Comparison of ENCODE assay signal across 16 cellular contexts in genomic region chr2:1698188-1698945, GRCh38. TPM values are rescaled to one million over a fixed set of nuclear protein-coding genes. Genes with fewer than 3 reads are reported as not detected.
DNase-seq lines count a peak whose midpoint lies in the region; ATAC-seq and TF ChIP-seq lines count a peak whose summit lies in the region.
"Had no signal": no experiment of that assay in that cellular context is flagged by ENCODE, and none has a peak within 500 bp of the region (broad histone marks: within the 10 kb centered on the region; RNA-seq: fewer than 3 reads in every experiment).

No MANE protein-coding gene starts in this region.

- H3K36me3 ChIP-seq in left lung (no peaks in the 10 kb centered on the region), smooth muscle cell (ENCODE audit: low read depth) (no peaks in the 10 kb centered on the region)
- H3K36me3 ChIP-seq: colonic mucosa had no signal

- H3K27me3 ChIP-seq in left lung (no peaks in the 10 kb centered on the region), smooth muscle cell (ENCODE audit: low read depth) (no peaks in the 10 kb centered on the region)
- H3K27me3 ChIP-seq: ascending aorta, colonic mucosa, SJCRH30 had no signal

- no peak overlapping the region for H2AFZ ChIP-seq in smooth muscle cell (ENCODE audit: low read depth)

- H3K4me2 ChIP-seq in smooth muscle cell: peak overlapping the region; percentile 21

- H3K4me3 Mint-ChIP-seq in stimulated activated memory B cell treated with anti-CD40 and anti-IgM and Interleukin-4, amounts not matched to agents 10 μg/mL and 1 μg/mL and 100 μg/mL, for 72 hours: no peak overlapping the region
- H3K4me3 Mint-ChIP-seq: activated CD8-positive, alpha-beta memory T cell treated with anti-CD3 and anti-CD28 coated beads, Interleukin-2, amount 10 ng/mL, durations not matched to agents 7 days and 5 days; naive thymus-derived CD4-positive, alpha-beta T cell had no signal

- H3K4me1 Mint-ChIP-seq in stimulated activated memory B cell treated with anti-CD40 and anti-IgM and Interleukin-4, amounts not matched to agents 10 μg/mL and 1 μg/mL and 100 μg/mL, for 72 hours: no peaks in the 10 kb centered on the region
- H3K4me1 Mint-ChIP-seq: activated CD8-positive, alpha-beta memory T cell treated with anti-CD3 and anti-CD28 coated beads, Interleukin-2, amount 10 ng/mL, durations not matched to agents 7 days and 5 days; naive thymus-derived CD4-positive, alpha-beta T cell had no signal

- TF ChIP-seq CTCF in choroid plexus epithelial cell (conservative IDR thresholded peaks at IDR 0.05; ENCODE audit: low read depth, low read length): no peak
- TF ChIP-seq CTCF in left lung (IDR thresholded peaks at IDR 0.05): no peak
- no peak for TF ChIP-seq CTCF in smooth muscle cell (IDR thresholded peaks at IDR 0.05; ENCODE audit: borderline replicate concordance, insufficient read depth, poor library complexity, severe bottlenecking)

- H4K20me1 ChIP-seq in smooth muscle cell (ENCODE audit: low read depth): peaks cover 91% of the 10 kb centered on the region

- peaks cover 13% of the 10 kb centered on the region for H3K27me3 Mint-ChIP-seq in stimulated activated memory B cell treated with anti-CD40 and anti-IgM and Interleukin-4, amounts not matched to agents 10 μg/mL and 1 μg/mL and 100 μg/mL, for 72 hours
- H3K27me3 Mint-ChIP-seq: activated CD8-positive, alpha-beta memory T cell treated with anti-CD3 and anti-CD28 coated beads, Interleukin-2, amount 10 ng/mL, durations not matched to agents 7 days and 5 days; naive thymus-derived CD4-positive, alpha-beta T cell had no signal

- ATAC-seq in left lung (peak; percentile 90), GM21529 (IDR thresholded peaks at IDR 0.05; ENCODE audit: unreplicated experiment) (no peak)
- no peak for ATAC-seq in stimulated activated memory B cell treated with anti-CD40 and anti-IgM and Interleukin-4, amounts not matched to agents 10 μg/mL and 1 μg/mL and 100 μg/mL, for 72 hours
- ATAC-seq: activated CD8-positive, alpha-beta memory T cell treated with anti-CD3 and anti-CD28 coated beads, Interleukin-2, amount 10 ng/mL, durations not matched to agents 7 days and 5 days; GM12878; naive thymus-derived CD4-positive, alpha-beta T cell had no signal

- no peak overlapping the region for H3K9ac ChIP-seq in smooth muscle cell (ENCODE audit: low read depth)

- peaks cover 88% of the 10 kb centered on the region for H3K79me2 ChIP-seq in smooth muscle cell (ENCODE audit: low read depth)

- peak overlapping the region in 1 of 2 donors; percentile 85 for H3K27ac ChIP-seq in left lung
- peak overlapping the region; percentile 28 for H3K27ac ChIP-seq in smooth muscle cell (ENCODE audit: low read depth)
- H3K27ac ChIP-seq: colonic mucosa, SJCRH30 had no signal

- H3K36me3 Mint-ChIP-seq in stimulated activated memory B cell treated with anti-CD40 and anti-IgM and Interleukin-4, amounts not matched to agents 10 μg/mL and 1 μg/mL and 100 μg/mL, for 72 hours: no peaks in the 10 kb centered on the region
- H3K36me3 Mint-ChIP-seq: activated CD8-positive, alpha-beta memory T cell treated with anti-CD3 and anti-CD28 coated beads, Interleukin-2, amount 10 ng/mL, durations not matched to agents 7 days and 5 days; naive thymus-derived CD4-positive, alpha-beta T cell had no signal

- 56% methylated on average over 10 of the region's 10 CpGs for WGBS in smooth muscle cell (ENCODE audit: low lambda C conversion rate)

- H3K4me3 ChIP-seq in choroid plexus epithelial cell (ENCODE audit: low read depth, low read length) (no peak overlapping the region), left lung (no peak overlapping the region), smooth muscle cell (no peak overlapping the region)
- H3K4me3 ChIP-seq: ascending aorta, colonic mucosa, GM12878, SJCRH30 had no signal

- DNase-seq in NCI-H2227 treated with DMSO at 0.1 percent for 48 hours (lab: John Stamatoyannopoulos, UW) (peak; percentile 47), choroid plexus epithelial cell (ENCODE audit: low read depth) (peak; percentile 21), left lung (peak in 1 of 2 donors; percentile 57), smooth muscle cell (lab: John Stamatoyannopoulos, UW; ENCODE audit: unreplicated experiment) (no peak), NCI-H2107 treated with DMSO at 0.1 percent for 48 hours (lab: John Stamatoyannopoulos, UW; ENCODE audit: unreplicated experiment) (no peak), DMS114 treated with DMSO at 0.1 percent for 48 hours (lab: John Stamatoyannopoulos, UW; ENCODE audit: unreplicated experiment) (no peak)
- DNase-seq: activated CD8-positive, alpha-beta memory T cell treated with anti-CD3 and anti-CD28 coated beads, Interleukin-2, amount 10 ng/mL, durations not matched to agents 7 days and 5 days; activated gamma-delta T cell treated with Interleukin-2 at 50 U/mL for 16 hours; colonic mucosa; naive thymus-derived CD4-positive, alpha-beta T cell; SJCRH30; T1000 had no signal

- peaks cover 13% of the 10 kb centered on the region for H3K9me3 Mint-ChIP-seq in stimulated activated memory B cell treated with anti-CD40 and anti-IgM and Interleukin-4, amounts not matched to agents 10 μg/mL and 1 μg/mL and 100 μg/mL, for 72 hours

- H3F3A ChIP-seq in smooth muscle cell (ENCODE audit: low read depth): peaks cover 4% of the 10 kb centered on the region

- H3K9me3 ChIP-seq in left lung: no peaks in the 10 kb centered on the region
- no peaks in the 10 kb centered on the region for H3K9me3 ChIP-seq in smooth muscle cell (replicated peaks; ENCODE audit: low read depth)
- H3K9me3 ChIP-seq: ascending aorta, colonic mucosa, SJCRH30 had no signal

- intact Hi-C loops in left lung (cut with DNase I): no loop called here

- peaks cover 0 to 4% of the 10 kb centered on the region in 2 donors for H3K4me1 ChIP-seq in left lung
- peaks cover 8% of the 10 kb centered on the region for H3K4me1 ChIP-seq in smooth muscle cell (ENCODE audit: low read depth)
- H3K4me1 ChIP-seq: colonic mucosa had no signal

- no peak overlapping the region for H3K27ac Mint-ChIP-seq in stimulated activated memory B cell treated with anti-CD40 and anti-IgM and Interleukin-4, amounts not matched to agents 10 μg/mL and 1 μg/mL and 100 μg/mL, for 72 hours
- H3K27ac Mint-ChIP-seq: activated CD8-positive, alpha-beta memory T cell treated with anti-CD3 and anti-CD28 coated beads, Interleukin-2, amount 10 ng/mL, durations not matched to agents 7 days and 5 days; naive thymus-derived CD4-positive, alpha-beta T cell had no signal

RNA-seq across cellular contexts. Expression of gene PXDN, which starts 45.9 kb away (rescaled TPM):
- 100 to 1,000 TPM in 1 of 2 donors, 10 to 100 TPM in 1; 44.8 to 116 TPM for total RNA-seq in left lung
- 328 and 334 TPM in 2 replicates for total RNA-seq in smooth muscle cell
- 253 and 333 TPM in 2 replicates for polyA plus RNA-seq in smooth muscle cell

Comparison
In these comparisons a context has a peak if more than half of its experiments do, and no peak if none do; other contexts are left out.
1. DNase-seq: peak in NCI-H2227 treated with DMSO at 0.1 percent for 48 hours (single experiment) and choroid plexus epithelial cell (single experiment); none in smooth muscle cell (single experiment), NCI-H2107 treated with DMSO at 0.1 percent for 48 hours (single experiment) and DMS114 treated with DMSO at 0.1 percent for 48 hours (single experiment).